In the genomic region with DNA sequence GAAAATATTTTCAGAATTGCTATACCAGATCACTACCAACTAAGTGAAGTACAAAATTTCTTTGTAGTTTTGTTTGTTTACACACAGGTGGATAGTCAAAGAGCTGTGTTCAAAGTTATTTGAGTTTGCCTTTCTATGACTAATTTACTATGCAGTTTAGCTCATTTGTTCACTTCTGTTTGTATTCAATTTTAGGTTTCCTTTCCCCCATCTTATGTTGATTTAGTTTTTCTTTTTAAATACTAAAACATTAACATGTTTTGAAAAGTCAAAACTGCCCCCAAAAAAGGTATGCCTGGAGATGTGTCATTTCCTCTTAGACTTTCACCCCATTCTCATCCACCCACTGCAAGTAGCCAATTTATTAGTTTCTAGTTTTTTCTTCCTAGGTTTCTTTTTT, we compare ENCODE assay signal across 1 cellular context.
TF ChIP-seq lines count a peak whose summit lies in the region.

No MANE protein-coding gene starts in this region.

TF ChIP-seq in HepG2, 621 proteins besides CTCF, POLR2A, EP300 and RAD21 (continued from another document and continues in another):
- TF ChIP-seq, protein P1, sequence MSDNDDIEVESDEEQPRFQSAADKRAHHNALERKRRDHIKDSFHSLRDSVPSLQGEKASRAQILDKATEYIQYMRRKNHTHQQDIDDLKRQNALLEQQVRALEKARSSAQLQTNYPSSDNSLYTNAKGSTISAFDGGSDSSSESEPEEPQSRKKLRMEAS (IDR thresholded peaks at IDR 0.05): no peak
- TF ChIP-seq NFE2L2 (IDR thresholded peaks at IDR 0.05; ENCODE audit: low read length) (no peak), IRX3 (CRISPR knock-in tag; IDR thresholded peaks at IDR 0.05; ENCODE audit: borderline replicate concordance, low read depth) (no peak), ZNF543 (CRISPR knock-in tag; IDR thresholded peaks at IDR 0.05) (no peak), ZFP1 (CRISPR knock-in tag; IDR thresholded peaks at IDR 0.05) (no peak), FIP1L1 (IDR thresholded peaks at IDR 0.05; ENCODE audit: borderline replicate concordance, insufficient read depth, low read depth, low read length) (no peak), ZNF777 (CRISPR knock-in tag; IDR thresholded peaks at IDR 0.05) (no peak), ESRRA (CRISPR knock-in tag; IDR thresholded peaks at IDR 0.05; ENCODE audit: low read depth) (no peak), PLRG1 (conservative IDR thresholded peaks at IDR 0.05) (no peak), ATF6 (CRISPR knock-in tag; conservative IDR thresholded peaks at IDR 0.05) (no peak), NFATC3 (CRISPR knock-in tag; IDR thresholded peaks at IDR 0.05) (no peak), ZNF354B (CRISPR knock-in tag; IDR thresholded peaks at IDR 0.05) (no peak), ZNF572 (CRISPR knock-in tag; IDR thresholded peaks at IDR 0.05) (no peak), SRSF9 (IDR thresholded peaks at IDR 0.05; ENCODE audit: borderline replicate concordance, insufficient read depth, low read depth, low read length, poor library complexity, severe bottlenecking) (no peak), YEATS2 (CRISPR knock-in tag; IDR thresholded peaks at IDR 0.05; ENCODE audit: borderline replicate concordance) (no peak), ONECUT2 (CRISPR knock-in tag; IDR thresholded peaks at IDR 0.05) (no peak), ZBTB49 (CRISPR knock-in tag; IDR thresholded peaks at IDR 0.05; ENCODE audit: borderline replicate concordance) (no peak), HES4 (CRISPR knock-in tag; IDR thresholded peaks at IDR 0.05; ENCODE audit: borderline replicate concordance) (no peak), SP2 (CRISPR knock-in tag; IDR thresholded peaks at IDR 0.05) (no peak), ZNF225 (CRISPR knock-in tag; IDR thresholded peaks at IDR 0.05) (no peak), ZNF33B (CRISPR knock-in tag; IDR thresholded peaks at IDR 0.05) (no peak), FOXA3 (CRISPR knock-in tag; IDR thresholded peaks at IDR 0.05) (peak; percentile 61), ZNF746 (CRISPR knock-in tag; IDR thresholded peaks at IDR 0.05) (no peak), MXD1 (CRISPR knock-in tag; IDR thresholded peaks at IDR 0.05) (no peak), DNMT3B (CRISPR knock-in tag; conservative IDR thresholded peaks at IDR 0.05) (no peak), ZNF563 (CRISPR knock-in tag; IDR thresholded peaks at IDR 0.05) (no peak), MAFG (CRISPR knock-in tag; IDR thresholded peaks at IDR 0.05) (no peak), NKX3-1 (CRISPR knock-in tag; IDR thresholded peaks at IDR 0.05) (no peak), TCF7 (IDR thresholded peaks at IDR 0.05; ENCODE audit: low read depth) (peak; percentile 81), SOX6 (IDR thresholded peaks at IDR 0.05) (no peak), SOX6 (CRISPR knock-in tag; IDR thresholded peaks at IDR 0.05) (no peak), ZNF546 (CRISPR knock-in tag; conservative IDR thresholded peaks at IDR 0.05) (no peak), NBN (conservative IDR thresholded peaks at IDR 0.05) (no peak), ISL2 (CRISPR knock-in tag; IDR thresholded peaks at IDR 0.05) (peak; percentile 46; the same call in 1 of the 2 replicates), ZNF775 (CRISPR knock-in tag; IDR thresholded peaks at IDR 0.05; ENCODE audit: borderline replicate concordance) (no peak), ZNF350 (CRISPR knock-in tag; IDR thresholded peaks at IDR 0.05; ENCODE audit: borderline replicate concordance, low read depth) (no peak), ZNF768 (CRISPR knock-in tag; IDR thresholded peaks at IDR 0.05) (no peak), ZXDC (CRISPR knock-in tag; IDR thresholded peaks at IDR 0.05) (no peak), ZNF550 (CRISPR knock-in tag; IDR thresholded peaks at IDR 0.05; ENCODE audit: borderline replicate concordance) (no peak), ZC3H4 (CRISPR knock-in tag; IDR thresholded peaks at IDR 0.05; ENCODE audit: borderline replicate concordance) (no peak), HMG20A (CRISPR knock-in tag; IDR thresholded peaks at IDR 0.05; ENCODE audit: borderline replicate concordance) (peak; percentile 55; the same call in 1 of the 2 replicates), SPEN (CRISPR knock-in tag; IDR thresholded peaks at IDR 0.05; ENCODE audit: low read depth) (no peak), ZNF691 (CRISPR knock-in tag; IDR thresholded peaks at IDR 0.05; ENCODE audit: borderline replicate concordance, low read depth) (no peak), HMG20B (CRISPR knock-in tag; conservative IDR thresholded peaks at IDR 0.05) (no peak)
- TF ChIP-seq, protein P2, sequence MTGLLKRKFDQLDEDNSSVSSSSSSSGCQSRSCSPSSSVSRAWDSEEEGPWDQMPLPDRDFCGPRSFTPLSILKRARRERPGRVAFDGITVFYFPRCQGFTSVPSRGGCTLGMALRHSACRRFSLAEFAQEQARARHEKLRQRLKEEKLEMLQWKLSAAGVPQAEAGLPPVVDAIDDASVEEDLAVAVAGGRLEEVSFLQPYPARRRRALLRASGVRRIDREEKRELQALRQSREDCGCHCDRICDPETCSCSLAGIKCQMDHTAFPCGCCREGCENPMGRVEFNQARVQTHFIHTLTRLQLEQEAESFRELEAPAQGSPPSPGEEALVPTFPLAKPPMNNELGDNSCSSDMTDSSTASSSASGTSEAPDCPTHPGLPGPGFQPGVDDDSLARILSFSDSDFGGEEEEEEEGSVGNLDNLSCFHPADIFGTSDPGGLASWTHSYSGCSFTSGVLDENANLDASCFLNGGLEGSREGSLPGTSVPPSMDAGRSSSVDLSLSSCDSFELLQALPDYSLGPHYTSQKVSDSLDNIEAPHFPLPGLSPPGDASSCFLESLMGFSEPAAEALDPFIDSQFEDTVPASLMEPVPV (CRISPR knock-in tag; IDR thresholded peaks at IDR 0.05): no peak
- TF ChIP-seq, protein P3, sequence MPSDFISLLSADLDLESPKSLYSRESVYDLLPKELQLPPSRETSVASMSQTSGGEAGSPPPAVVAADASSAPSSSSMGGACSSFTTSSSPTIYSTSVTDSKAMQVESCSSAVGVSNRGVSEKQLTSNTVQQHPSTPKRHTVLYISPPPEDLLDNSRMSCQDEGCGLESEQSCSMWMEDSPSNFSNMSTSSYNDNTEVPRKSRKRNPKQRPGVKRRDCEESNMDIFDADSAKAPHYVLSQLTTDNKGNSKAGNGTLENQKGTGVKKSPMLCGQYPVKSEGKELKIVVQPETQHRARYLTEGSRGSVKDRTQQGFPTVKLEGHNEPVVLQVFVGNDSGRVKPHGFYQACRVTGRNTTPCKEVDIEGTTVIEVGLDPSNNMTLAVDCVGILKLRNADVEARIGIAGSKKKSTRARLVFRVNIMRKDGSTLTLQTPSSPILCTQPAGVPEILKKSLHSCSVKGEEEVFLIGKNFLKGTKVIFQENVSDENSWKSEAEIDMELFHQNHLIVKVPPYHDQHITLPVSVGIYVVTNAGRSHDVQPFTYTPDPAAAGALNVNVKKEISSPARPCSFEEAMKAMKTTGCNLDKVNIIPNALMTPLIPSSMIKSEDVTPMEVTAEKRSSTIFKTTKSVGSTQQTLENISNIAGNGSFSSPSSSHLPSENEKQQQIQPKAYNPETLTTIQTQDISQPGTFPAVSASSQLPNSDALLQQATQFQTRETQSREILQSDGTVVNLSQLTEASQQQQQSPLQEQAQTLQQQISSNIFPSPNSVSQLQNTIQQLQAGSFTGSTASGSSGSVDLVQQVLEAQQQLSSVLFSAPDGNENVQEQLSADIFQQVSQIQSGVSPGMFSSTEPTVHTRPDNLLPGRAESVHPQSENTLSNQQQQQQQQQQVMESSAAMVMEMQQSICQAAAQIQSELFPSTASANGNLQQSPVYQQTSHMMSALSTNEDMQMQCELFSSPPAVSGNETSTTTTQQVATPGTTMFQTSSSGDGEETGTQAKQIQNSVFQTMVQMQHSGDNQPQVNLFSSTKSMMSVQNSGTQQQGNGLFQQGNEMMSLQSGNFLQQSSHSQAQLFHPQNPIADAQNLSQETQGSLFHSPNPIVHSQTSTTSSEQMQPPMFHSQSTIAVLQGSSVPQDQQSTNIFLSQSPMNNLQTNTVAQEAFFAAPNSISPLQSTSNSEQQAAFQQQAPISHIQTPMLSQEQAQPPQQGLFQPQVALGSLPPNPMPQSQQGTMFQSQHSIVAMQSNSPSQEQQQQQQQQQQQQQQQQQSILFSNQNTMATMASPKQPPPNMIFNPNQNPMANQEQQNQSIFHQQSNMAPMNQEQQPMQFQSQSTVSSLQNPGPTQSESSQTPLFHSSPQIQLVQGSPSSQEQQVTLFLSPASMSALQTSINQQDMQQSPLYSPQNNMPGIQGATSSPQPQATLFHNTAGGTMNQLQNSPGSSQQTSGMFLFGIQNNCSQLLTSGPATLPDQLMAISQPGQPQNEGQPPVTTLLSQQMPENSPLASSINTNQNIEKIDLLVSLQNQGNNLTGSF (CRISPR knock-in tag; IDR thresholded peaks at IDR 0.05): no peak
- TF ChIP-seq, protein P4, sequence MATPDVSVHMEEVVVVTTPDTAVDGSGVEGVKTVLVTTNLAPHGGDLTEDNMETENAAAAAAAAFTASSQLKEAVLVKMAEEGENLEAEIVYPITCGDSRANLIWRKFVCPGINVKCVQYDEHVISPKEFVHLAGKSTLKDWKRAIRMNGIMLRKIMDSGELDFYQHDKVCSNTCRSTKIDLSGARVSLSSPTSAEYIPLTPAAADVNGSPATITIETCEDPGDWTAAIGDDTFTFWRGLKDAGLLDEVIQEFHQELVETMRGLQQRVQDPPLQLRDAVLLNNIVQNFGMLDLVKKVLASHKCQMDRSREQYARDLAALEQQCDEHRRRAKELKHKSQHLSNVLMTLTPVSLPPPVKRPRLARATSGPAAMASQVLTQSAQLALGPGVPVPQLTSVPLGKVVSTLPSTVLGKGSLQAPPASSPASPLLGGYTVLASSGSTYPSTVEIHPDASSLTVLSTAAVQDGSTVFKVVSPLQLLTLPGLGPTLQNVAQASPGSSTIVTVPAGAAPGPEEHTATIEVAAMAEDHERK (CRISPR knock-in tag; IDR thresholded peaks at IDR 0.05; ENCODE audit: low read depth): no peak
- TF ChIP-seq, protein P5, sequence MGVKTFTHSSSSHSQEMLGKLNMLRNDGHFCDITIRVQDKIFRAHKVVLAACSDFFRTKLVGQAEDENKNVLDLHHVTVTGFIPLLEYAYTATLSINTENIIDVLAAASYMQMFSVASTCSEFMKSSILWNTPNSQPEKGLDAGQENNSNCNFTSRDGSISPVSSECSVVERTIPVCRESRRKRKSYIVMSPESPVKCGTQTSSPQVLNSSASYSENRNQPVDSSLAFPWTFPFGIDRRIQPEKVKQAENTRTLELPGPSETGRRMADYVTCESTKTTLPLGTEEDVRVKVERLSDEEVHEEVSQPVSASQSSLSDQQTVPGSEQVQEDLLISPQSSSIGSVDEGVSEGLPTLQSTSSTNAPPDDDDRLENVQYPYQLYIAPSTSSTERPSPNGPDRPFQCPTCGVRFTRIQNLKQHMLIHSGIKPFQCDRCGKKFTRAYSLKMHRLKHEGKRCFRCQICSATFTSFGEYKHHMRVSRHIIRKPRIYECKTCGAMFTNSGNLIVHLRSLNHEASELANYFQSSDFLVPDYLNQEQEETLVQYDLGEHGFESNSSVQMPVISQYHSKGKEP (CRISPR knock-in tag; IDR thresholded peaks at IDR 0.05): no peak
